In genomic region chr1:43348809-43349593, GRCh38 we compare ENCODE assay signal across 8 cellular contexts. TPM values are rescaled to one million over a fixed set of nuclear protein-coding genes. Genes with fewer than 3 reads are reported as not detected.
A peak's percentile ranks its signal among the peaks of the same experiment; 100 is the strongest.
DNase-seq lines count a peak whose midpoint lies in the region; ATAC-seq and TF ChIP-seq lines count a peak whose summit lies in the region.

No MANE protein-coding gene starts in this region.

- peak overlapping the region; percentile 82 for H2BK120ac ChIP-seq in trophoblast cell (ENCODE audit: insufficient read depth, low read length, poor library complexity)

- peak overlapping the region; percentile 98 for H4K8ac ChIP-seq in trophoblast cell (ENCODE audit: low read depth, low read length)

- H3K27ac ChIP-seq in KMS-11 (peak overlapping the region; percentile 42; the same call in 1 of the 2 replicates), right atrium auricular region (peak overlapping the region; percentile 87 to 91), trophoblast cell (ENCODE audit: low read depth, low read length) (peak overlapping the region; percentile 96)

- no peaks in the 10 kb centered on the region for H4K20me1 ChIP-seq in KMS-11 (ENCODE audit: insufficient read depth)

- H3K4me1 ChIP-seq in KMS-11 (ENCODE audit: low read depth, poor library complexity, severe bottlenecking) (no peaks in the 10 kb centered on the region), right atrium auricular region (peaks cover 0 to 45% of the 10 kb centered on the region in 2 donors), trophoblast cell (ENCODE audit: control insufficient read depth in 1 of 2, insufficient read depth in 2 of 2, low read length in 2 of 2) (peaks cover 3 to 4% of the 10 kb centered on the region in 2 experiments)

- H3K4me3 ChIP-seq in KMS-11 (IDR thresholded peaks at IDR 0.05; ENCODE audit: insufficient read depth, low read depth, low read length) (no peak overlapping the region), right atrium auricular region (peak overlapping the region; percentile 41 to 54), trophoblast cell (ENCODE audit: low read depth, low read length) (peak overlapping the region; percentile 83)

- DNase-seq in G401 (ENCODE audit: low spot score) (peak; percentile 86), SHP77 (lab: John Stamatoyannopoulos, UW) (peak; percentile 85 to 92), anterior cingulate cortex (lab: John Stamatoyannopoulos, UW) (peak in 47 of 58 donors; percentile 16 to 77 (median 48)), right atrium auricular region (ENCODE audit: low spot score) (peak; percentile 78), trophoblast cell (peak; percentile 87 to 89), MV-4-11 (lab: John Stamatoyannopoulos, UW) (no peak)

- peak overlapping the region; percentile 60; the same call in 1 of the 2 replicates for H3K9ac ChIP-seq in KMS-11
- peak overlapping the region; percentile 91 for H3K9ac ChIP-seq in trophoblast cell (ENCODE audit: low read length)

- no peak overlapping the region for H3K23ac ChIP-seq in trophoblast cell (ENCODE audit: low read length)

- TF ChIP-seq CTCF in KMS-11 (conservative IDR thresholded peaks at IDR 0.05; ENCODE audit: low read depth, low read length) (no peak), right atrium auricular region (IDR thresholded peaks at IDR 0.05) (no peak)

- no CpG with 5 or more reads among the region's 72 CpGs for WGBS in trophoblast cell (ENCODE audit: extremely low coverage, insufficient coverage, insufficient read length)

- in situ Hi-C loops in G401 (cut with HindIII; ENCODE audit: low sequenced_read_pairs), result no loop called here

- H4K91ac ChIP-seq in trophoblast cell (ENCODE audit: low read depth, low read length), result peak overlapping the region; percentile 98

- no peaks in the 10 kb centered on the region for H3K9me3 ChIP-seq in right atrium auricular region
- H3K9me3 ChIP-seq in trophoblast cell (ENCODE audit: insufficient read depth, low read depth, low read length), result no peaks in the 10 kb centered on the region

- no peaks in the 10 kb centered on the region for H3K36me3 ChIP-seq in KMS-11 (ENCODE audit: insufficient read depth)
- no peaks in the 10 kb centered on the region for H3K36me3 ChIP-seq in right atrium auricular region
- H3K36me3 ChIP-seq in trophoblast cell (ENCODE audit: control insufficient read depth in 1 of 2, insufficient read depth in 2 of 2, low read length in 2 of 2), result no peaks in the 10 kb centered on the region

- H3K18ac ChIP-seq in trophoblast cell (ENCODE audit: low read length), result peak overlapping the region; percentile 79

- no peaks in the 10 kb centered on the region for H3K27me3 ChIP-seq in KMS-11 (ENCODE audit: insufficient read depth, low read depth)
- H3K27me3 ChIP-seq in right atrium auricular region, result no peaks in the 10 kb centered on the region
- H3K27me3 ChIP-seq in trophoblast cell (ENCODE audit: insufficient read depth, low read length), result no peaks in the 10 kb centered on the region

- peak overlapping the region; percentile 92 for H2BK5ac ChIP-seq in trophoblast cell (ENCODE audit: low read depth, low read length, poor library complexity)

- no peaks in the 10 kb centered on the region for H3K79me2 ChIP-seq in KMS-11 (ENCODE audit: insufficient read depth, low read depth)
- H3K79me2 ChIP-seq in trophoblast cell (ENCODE audit: control insufficient read depth, insufficient read depth, low read length, poor library complexity), result peaks cover 7% of the 10 kb centered on the region

- H3K14ac ChIP-seq in trophoblast cell (ENCODE audit: low read length), result peak overlapping the region; percentile 94

- peaks cover 9% of the 10 kb centered on the region for H3K79me1 ChIP-seq in trophoblast cell (ENCODE audit: low read length)

- no peak overlapping the region for H2AK5ac ChIP-seq in trophoblast cell (ENCODE audit: low read length)

- peak overlapping the region; percentile 25; the same call in 1 of the 2 replicates for H3K4me2 ChIP-seq in KMS-11
- H3K4me2 ChIP-seq in trophoblast cell (ENCODE audit: low read length), result peak overlapping the region; percentile 82

- H2BK12ac ChIP-seq in trophoblast cell (ENCODE audit: low read length), result peak overlapping the region; percentile 41

- H3K4ac ChIP-seq in trophoblast cell (ENCODE audit: low read depth, low read length), result peak overlapping the region; percentile 66

- peak overlapping the region; percentile 91 for H4K12ac ChIP-seq in trophoblast cell (ENCODE audit: low read depth, low read length)

- peak overlapping the region; percentile 27 for H2AFZ ChIP-seq in KMS-11 (ENCODE audit: low read depth)
- peak overlapping the region; percentile 94 for H2AFZ ChIP-seq in trophoblast cell (ENCODE audit: insufficient read depth, low read length, poor library complexity)

- no peak for ATAC-seq in HG03565 (IDR thresholded peaks at IDR 0.05; ENCODE audit: unreplicated experiment)

RNA-seq across cellular contexts. Expression of gene CDC20, which starts 9.8 kb away (rescaled TPM):
- total RNA-seq in G401 (2014; rRNA removed; shearing (Covaris generic)), result 263 and 289 TPM in 2 replicates
- 1 to 10 TPM in 1 of 2 donors, under 1 TPM in 1; 0.63 to 2.5 TPM for total RNA-seq in right atrium auricular region
- polyA plus RNA-seq in trophoblast cell (2013), result 66.6 and 71.8 TPM in 2 replicates

RNA-seq across cellular contexts. Expression of gene MPL, which starts 11.4 kb away (rescaled TPM):
- not detected in 2 replicates for total RNA-seq in G401 (2014; rRNA removed; shearing (Covaris generic))
- total RNA-seq in right atrium auricular region, result under 1 TPM in 1 of 2 donors, not detected in 1; 0.39 TPM
- 0.04 and 0.08 TPM in 2 replicates for polyA plus RNA-seq in trophoblast cell (2013)

RNA-seq across cellular contexts. Expression of gene ELOVL1, which starts 18.8 kb away (rescaled TPM):
- 65.2 and 69.7 TPM in 2 replicates for total RNA-seq in G401 (2014; rRNA removed; shearing (Covaris generic))
- total RNA-seq in right atrium auricular region, result 10 to 100 TPM; 24.3 to 41.4 TPM
- polyA plus RNA-seq in trophoblast cell (2013), result 85.2 and 91.6 TPM in 2 replicates

RNA-seq across cellular contexts. Expression of gene MED8, which starts 40.6 kb away (rescaled TPM):
- total RNA-seq in G401 (2014; rRNA removed; shearing (Covaris generic)), result 36.2 and 42.2 TPM in 2 replicates
- 10 to 100 TPM; 18.8 to 21.3 TPM for total RNA-seq in right atrium auricular region
- polyA plus RNA-seq in trophoblast cell (2013), result 41.5 and 42.1 TPM in 2 replicates

RNA-seq across cellular contexts. Expression of gene SZT2, which starts 40.7 kb away (rescaled TPM):
- 4.4 and 7.0 TPM in 2 replicates for total RNA-seq in G401 (2014; rRNA removed; shearing (Covaris generic))
- total RNA-seq in right atrium auricular region, result 10 to 100 TPM; 17.5 to 22.8 TPM
- polyA plus RNA-seq in trophoblast cell (2013), result 8.0 and 9.5 TPM in 2 replicates

Comparison
In these comparisons a context has a peak if more than half of its experiments do, and no peak if none do; other contexts are left out.
1. H3K27ac ChIP-seq: peak in every context shown above with its lines; median percentile 96 in trophoblast cell; 89 in right atrium auricular region; 42 in KMS-11.
2. RNA of gene CDC20, which starts 9.8 kb away (total RNA-seq): 263 to 289 TPM in G401; 0.63 to 2.5 TPM in right atrium auricular region; every median in the first group is over 10 times any median in the second.